In the genomic region with DNA sequence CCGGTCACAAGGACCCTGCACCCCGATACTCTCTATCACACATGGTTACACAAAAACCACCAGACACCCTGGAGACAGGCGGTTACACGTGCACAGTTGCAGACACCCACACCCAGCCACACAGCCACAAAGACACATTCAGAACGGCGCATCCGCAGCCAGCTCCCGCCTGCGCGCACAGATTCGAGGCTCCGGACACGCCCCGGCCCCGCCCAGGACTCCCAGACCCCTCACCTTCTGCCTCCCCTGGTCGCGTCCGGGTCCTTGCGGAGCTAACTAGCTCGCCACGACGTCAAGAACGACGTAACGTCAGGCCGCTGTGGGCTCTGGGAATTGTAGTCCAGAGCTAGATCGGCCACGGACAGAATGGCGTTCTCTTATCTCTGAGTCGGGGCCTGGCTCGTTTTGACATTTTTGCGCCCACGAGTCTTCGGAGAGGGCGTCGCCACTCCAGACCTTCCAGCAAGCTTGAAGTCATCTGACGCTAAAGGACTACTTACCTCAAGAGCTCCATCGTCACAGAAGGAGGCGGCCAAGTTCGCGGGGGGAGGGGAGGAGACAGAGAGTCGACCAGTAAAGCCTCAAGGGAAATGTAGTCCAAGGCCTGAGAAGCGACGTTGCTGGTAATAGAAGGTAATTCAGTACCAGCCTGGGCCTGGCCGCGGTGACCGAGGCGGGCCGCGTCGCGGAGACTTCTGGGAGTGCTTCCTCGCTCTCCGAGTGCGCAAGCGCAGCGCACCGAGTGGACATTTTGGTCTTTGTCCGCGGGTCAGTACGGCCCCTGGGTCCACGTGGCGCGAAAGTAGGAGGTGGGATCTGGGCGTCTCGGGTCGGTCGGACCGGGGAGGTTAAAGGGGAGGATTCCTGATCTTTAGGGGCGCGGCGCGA, we compare ENCODE assay signal across 8 cellular contexts. TPM values are rescaled to one million over a fixed set of nuclear protein-coding genes. Genes with fewer than 3 reads are reported as not detected.
A peak's percentile ranks its signal among the peaks of the same experiment; 100 is the strongest.
DNase-seq lines count a peak whose midpoint lies in the region; ATAC-seq and TF ChIP-seq lines count a peak whose summit lies in the region.

A gene (plus strand): TSS at position 719 of the 888 bp plus-strand sequence. CDS start 21,335 bp downstream, outside the sequence.
A gene (minus strand): TSS at position 278 of the 888 bp plus-strand sequence. CDS start 12,680 bp downstream, outside the sequence.

- DNase-seq in Caco-2 (peak; percentile 98 to 99), HT-29 (ENCODE audit: low spot score) (peak; percentile 100), memory B cell (ENCODE audit: low spot score in 2 of 2) (peak; percentile 90 to 91)
- DNase-seq in NK-92 treated with Interleukin-12 subunit alpha and Interleukin-12 subunit beta, amount 100 ng/mL, for 24 hours (lab: John Stamatoyannopoulos, UW) = peak; percentile 97
- peak; percentile 89 to 93 for DNase-seq in activated CD8-positive, alpha-beta memory T cell treated with anti-CD3 and anti-CD28 coated beads for 4 hours (ENCODE audit: low read depth in 2 of 2)
- DNase-seq in stimulated activated CD8-positive, alpha-beta memory T cell treated with anti-CD3 and anti-CD28 coated beads, Interleukin-12 subunit alpha, Interleukin-12 subunit beta, amount 100 ng/mL, for 1 hour (ENCODE audit: low read depth) = peak; percentile 90

- H3K9me3 ChIP-seq in Caco-2 (no peaks in the 10 kb centered on the region), endocrine pancreas (ENCODE audit: control insufficient read depth, low read length) (no peaks in the 10 kb centered on the region)

- H3K9ac ChIP-seq in endocrine pancreas (ENCODE audit: control insufficient read depth, insufficient read depth, low read length) = peak within 1 kb of the TSS; percentile 96

- no TSS peak for BruUV-seq in Caco-2 (replicated peaks; lab: Mats Ljungman, UMichigan)

- H3K36me3 ChIP-seq in Caco-2 (ENCODE audit: control insufficient read depth, insufficient read depth, low read length) (no peaks in the 10 kb centered on the region), endocrine pancreas (ENCODE audit: control insufficient read depth, insufficient read depth, low read length) (no peaks in the 10 kb centered on the region)

- H3K4me3 ChIP-seq in Caco-2 (ENCODE audit: low read depth, low read length) (peak within 1 kb of the TSS; percentile 79), endocrine pancreas (ENCODE audit: control insufficient read depth, insufficient read depth, low read length) (peak within 1 kb of the TSS; percentile 98)

- POLR2A ChIA-PET in Caco-2 (lab: Charles Lee) = interaction anchor here (0.5 to 1.9 kb wide), 13 partner anchors 19 to 1156 kb away, joined by 3 to 9 read pairs (median 4); a partner anchor contains a TSS

- intact Hi-C loops in Caco-2 (cut with micrococcal nuclease; ENCODE audit: unreplicated experiment) = loop anchor here (1.0 to 10.0 kb wide), 6 partner anchors 75 to 1000 kb away; a partner anchor contains a TSS

- no peak within 1 kb of the TSS for H3K4me3 Mint-ChIP-seq in Caco-2 (ENCODE audit: unreplicated experiment)
- H3K4me3 Mint-ChIP-seq in memory B cell = no peak within 1 kb of the TSS

- H3K27me3 ChIP-seq in Caco-2 (replicated peaks; ENCODE audit: control insufficient read depth, insufficient read depth, low read length) (no peaks in the 10 kb centered on the region), endocrine pancreas (ENCODE audit: control insufficient read depth, insufficient read depth, low read length) (no peaks in the 10 kb centered on the region)

- peaks cover 18% of the 10 kb centered on the region for H3K36me3 Mint-ChIP-seq in Caco-2 (ENCODE audit: insufficient read depth, unreplicated experiment)
- peaks cover 6% of the 10 kb centered on the region for H3K36me3 Mint-ChIP-seq in memory B cell

- ATAC-seq in GM21367 (IDR thresholded peaks at IDR 0.05; ENCODE audit: unreplicated experiment) (peak; percentile 85), memory B cell (ENCODE audit: low read depth) (peak; percentile 86)

- H3K27ac Mint-ChIP-seq in Caco-2 (ENCODE audit: unreplicated experiment) = no peak within 1 kb of the TSS
- no peak within 1 kb of the TSS for H3K27ac Mint-ChIP-seq in memory B cell

- no peak for TF ChIP-seq CTCF in Caco-2 (IDR thresholded peaks at IDR 0.05; ENCODE audit: insufficient read depth in 1 of 2, low read depth in 1 of 2, low read length in 1 of 2, severe bottlenecking in 1 of 2, unreplicated experiment in 1 of 2)

- H3K4me1 ChIP-seq in Caco-2 = no peaks in the 10 kb centered on the region
- peaks cover 8% of the 10 kb centered on the region for H3K4me1 ChIP-seq in endocrine pancreas (ENCODE audit: control insufficient read depth, insufficient read depth, low read length)

- no peaks in the 10 kb centered on the region for H3K4me1 Mint-ChIP-seq in Caco-2 (ENCODE audit: low read depth, unreplicated experiment)
- peaks cover 11% of the 10 kb centered on the region for H3K4me1 Mint-ChIP-seq in memory B cell

- H3K9me3 Mint-ChIP-seq in Caco-2 (ENCODE audit: unreplicated experiment) (no peaks in the 10 kb centered on the region), memory B cell (no peaks in the 10 kb centered on the region)

- no peaks in the 10 kb centered on the region for H3K27me3 Mint-ChIP-seq in Caco-2 (ENCODE audit: insufficient read depth, unreplicated experiment)
- H3K27me3 Mint-ChIP-seq in memory B cell = no peaks in the 10 kb centered on the region

- CTCF ChIA-PET in Caco-2 (lab: Charles Lee) = interaction anchor here (1.5 to 1.7 kb wide), 2 partner anchors 86 to 275 kb away, joined by 3 to 13 read pairs; a partner anchor contains a TSS

RNA-seq across cellular contexts. Expression of the first gene that starts in this region (rescaled TPM):
- total RNA-seq in Caco-2 (2022) = 76.1 and 76.4 TPM in 2 replicates
- 41.1 and 50.2 TPM in 2 replicates for total RNA-seq in HT-29 (2014; rRNA removed; shearing (Covaris generic))

RNA-seq across cellular contexts. Expression of the second gene that starts in this region (rescaled TPM):
- 3.8 and 4.1 TPM in 2 replicates for total RNA-seq in Caco-2 (2022)
- 3.3 and 8.0 TPM in 2 replicates for total RNA-seq in HT-29 (2014; rRNA removed; shearing (Covaris generic))

Comparison
In these comparisons a context has a peak if more than half of its experiments do, and no peak if none do; other contexts are left out.
1. Peak in every context shown above with its lines: DNase-seq, ATAC-seq and H3K4me3 ChIP-seq.